In genomic region chr3:49718419-49719213, GRCh38 we compare ENCODE assay signal across 8 cellular contexts. TPM values are rescaled to one million over a fixed set of nuclear protein-coding genes. Genes with fewer than 3 reads are reported as not detected.
DNase-seq lines count a peak whose midpoint lies in the region; ATAC-seq and TF ChIP-seq lines count a peak whose summit lies in the region.

No MANE protein-coding gene starts in this region.

- TF ChIP-seq CTCF in brain (conservative IDR thresholded peaks at IDR 0.05) (no peak), lower lobe of right lung (IDR thresholded peaks at IDR 0.05) (no peak), upper lobe of left lung (IDR thresholded peaks at IDR 0.05) (no peak)

- TF ChIP-seq POLR2A in upper lobe of left lung (IDR thresholded peaks at IDR 0.05), result no peak

- TF ChIP-seq EP300 in upper lobe of left lung (IDR thresholded peaks at IDR 0.05), result no peak

- H3K4me3 ChIP-seq in lower lobe of right lung (peak overlapping the region; percentile 67), upper lobe of left lung (peak overlapping the region; percentile 56 to 64 (median 60))

- H3K9me3 ChIP-seq in lower lobe of right lung, result no peaks in the 10 kb centered on the region
- H3K9me3 ChIP-seq in upper lobe of left lung, result no peaks in the 10 kb centered on the region

- H3K4me3 Mint-ChIP-seq in activated naive CD4-positive, alpha-beta T cell treated with anti-CD3 and anti-CD28 coated beads, Interleukin-2, amount 50 U/mL, for 24 hours, result peak overlapping the region; percentile 84
- peak overlapping the region; percentile 86 to 94 (median 88) for H3K4me3 Mint-ChIP-seq in brain

- intact Hi-C loops in lower lobe of right lung (cut with DNase I), result no loop called here

- H3K36me3 ChIP-seq in lower lobe of right lung (peaks cover 40% of the 10 kb centered on the region), upper lobe of left lung (peaks cover 4 to 42% (median 19%) of the 10 kb centered on the region in 4 donors)

- no peaks in the 10 kb centered on the region for H3K27me3 Mint-ChIP-seq in activated naive CD4-positive, alpha-beta T cell treated with anti-CD3 and anti-CD28 coated beads, Interleukin-2, amount 50 U/mL, for 24 hours
- H3K27me3 Mint-ChIP-seq in brain, result no peaks in the 10 kb centered on the region

- no peaks in the 10 kb centered on the region for H3K27me3 ChIP-seq in lower lobe of right lung (ENCODE audit: low read depth)
- H3K27me3 ChIP-seq in upper lobe of left lung, result no peaks in the 10 kb centered on the region

- peak; percentile 1 for ATAC-seq in lower lobe of right lung
- no peak for ATAC-seq in upper lobe of left lung (ENCODE audit: low FRiP score in 2 of 2)
- no peak for ATAC-seq in GM18867 (IDR thresholded peaks at IDR 0.05; ENCODE audit: unreplicated experiment)
- no peak for ATAC-seq in HG02852 (IDR thresholded peaks at IDR 0.05; ENCODE audit: unreplicated experiment)

- DNase-seq in activated naive CD4-positive, alpha-beta T cell (lab: John Stamatoyannopoulos, UW), result no peak
- no peak for DNase-seq in lower lobe of right lung
- DNase-seq in upper lobe of left lung, result peak in 1 of 2 donors; percentile 88
- DNase-seq in iPS-NIHi11 (ENCODE audit: low spot score), result no peak

- H3K27ac Mint-ChIP-seq in activated naive CD4-positive, alpha-beta T cell treated with anti-CD3 and anti-CD28 coated beads, Interleukin-2, amount 50 U/mL, for 24 hours, result peak overlapping the region; percentile 74
- H3K27ac Mint-ChIP-seq in brain, result peak overlapping the region; percentile 42 to 97 (median 92)

- no peaks in the 10 kb centered on the region for H3K9me3 Mint-ChIP-seq in activated naive CD4-positive, alpha-beta T cell treated with anti-CD3 and anti-CD28 coated beads, Interleukin-2, amount 50 U/mL, for 24 hours
- no peaks in the 10 kb centered on the region for H3K9me3 Mint-ChIP-seq in brain

- H3K4me1 Mint-ChIP-seq in activated naive CD4-positive, alpha-beta T cell treated with anti-CD3 and anti-CD28 coated beads, Interleukin-2, amount 50 U/mL, for 24 hours, result peaks cover 26% of the 10 kb centered on the region
- H3K4me1 Mint-ChIP-seq in brain, result peaks cover 37% of the 10 kb centered on the region

- H3K36me3 Mint-ChIP-seq in activated naive CD4-positive, alpha-beta T cell treated with anti-CD3 and anti-CD28 coated beads, Interleukin-2, amount 50 U/mL, for 24 hours, result peaks cover 2% of the 10 kb centered on the region
- H3K36me3 Mint-ChIP-seq in brain, result peaks cover 9% of the 10 kb centered on the region

- peak overlapping the region; percentile 81 for H3K27ac ChIP-seq in lower lobe of right lung
- H3K27ac ChIP-seq in upper lobe of left lung, result peak overlapping the region in 1 of 4 donors; percentile 69

- H3K4me1 ChIP-seq in lower lobe of right lung, result peaks cover 32% of the 10 kb centered on the region
- H3K4me1 ChIP-seq in upper lobe of left lung, result peaks cover 21 to 46% (median 26%) of the 10 kb centered on the region in 4 donors

- WGBS in upper lobe of left lung, 2 donors, result 48 to 54% methylated on average over 45 to 62 of the region's 77 CpGs

RNA-seq across cellular contexts. Expression of gene AMIGO3, which starts 0.9 kb away (rescaled TPM):
- polyA plus RNA-seq in brain (ENCODE audit: insufficient read depth, low read depth, low replicate concordance), result 2.0 TPM
- not detected for total RNA-seq in lower lobe of right lung
- 1 to 10 TPM in 4 of 6 donors, under 1 TPM in 2; 0.13 to 3.2 (median 1.9) TPM for total RNA-seq in upper lobe of left lung

RNA-seq across cellular contexts. Expression of gene GMPPB, which starts 5.1 kb away (rescaled TPM):
- 10.8 TPM for polyA plus RNA-seq in brain (ENCODE audit: insufficient read depth, low read depth, low replicate concordance)
- total RNA-seq in lower lobe of right lung, result 27.3 TPM
- 10 to 100 TPM; 17.8 to 45.8 (median 41.3) TPM for total RNA-seq in upper lobe of left lung

RNA-seq across cellular contexts. Expression of gene RNF123, which starts 29.3 kb away (rescaled TPM):
- polyA plus RNA-seq in brain (ENCODE audit: insufficient read depth, low read depth, low replicate concordance), result 33.9 TPM
- total RNA-seq in lower lobe of right lung (42.9 TPM), upper lobe of left lung (10 to 100 TPM; 14.2 to 71.2 (median 42.2) TPM)

RNA-seq across cellular contexts. Expression of gene MST1, which starts 29.3 kb away (rescaled TPM):
- 2.2 TPM for polyA plus RNA-seq in brain (ENCODE audit: insufficient read depth, low read depth, low replicate concordance)
- total RNA-seq in lower lobe of right lung (17.5 TPM), upper lobe of left lung (10 to 100 TPM in 5 of 6 donors, 1 to 10 TPM in 1; 8.9 to 58.7 (median 18.1) TPM)

RNA-seq across cellular contexts. Expression of gene APEH, which starts 44.5 kb away (rescaled TPM):
- polyA plus RNA-seq in brain (ENCODE audit: insufficient read depth, low read depth, low replicate concordance), result 74.0 TPM
- total RNA-seq in lower lobe of right lung, result 83.4 TPM
- total RNA-seq in upper lobe of left lung, result 100 to 1,000 TPM in 1 of 6 donors, 10 to 100 TPM in 5; 54.7 to 104 (median 92.8) TPM

Comparison
In these comparisons a context has a peak if more than half of its experiments do, and no peak if none do; other contexts are left out.
1. ATAC-seq: peak in lower lobe of right lung (2 of 2); none in upper lobe of left lung (0 of 2), GM18867 (single experiment) and HG02852 (single experiment).